ENCODE assay signal across 9 cellular contexts in the genomic region with DNA sequence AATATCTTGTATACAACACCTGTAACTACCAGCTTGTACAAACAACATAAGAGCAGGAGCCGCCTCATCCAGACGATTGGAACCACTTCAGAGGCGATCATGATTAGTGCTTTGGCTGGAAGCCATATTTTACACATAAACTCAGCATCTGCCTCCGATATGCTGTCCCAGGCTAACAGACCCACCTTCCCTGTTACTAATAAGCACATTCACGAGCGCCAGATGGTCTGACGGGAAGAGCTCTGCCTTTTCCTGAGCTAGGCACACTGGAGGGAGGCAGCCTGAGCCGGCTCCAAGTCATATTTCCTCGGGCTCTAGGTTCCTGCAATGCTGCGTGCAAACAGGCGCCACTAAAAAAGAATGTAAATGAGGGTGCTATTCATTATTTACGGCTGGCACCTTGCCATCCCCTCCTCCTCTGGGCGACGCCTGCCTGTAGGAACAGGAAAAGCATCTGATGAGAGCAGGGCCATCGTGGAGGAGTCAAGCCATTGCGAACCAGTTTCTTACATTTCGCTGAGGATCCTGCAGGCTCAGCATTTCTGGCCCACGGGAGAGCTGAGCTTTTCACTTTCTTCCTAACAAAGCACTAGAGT.
DNase-seq lines count a peak whose midpoint lies in the region; ATAC-seq, FAIRE-seq and TF ChIP-seq lines count a peak whose summit lies in the region.
"Had no signal": no experiment of that assay in that cellular context is flagged by ENCODE, and none has a peak within 500 bp of the region (broad histone marks: within the 10 kb centered on the region; RNA-seq: fewer than 3 reads in every experiment).

No MANE protein-coding gene starts in this region.

- H3K36me3 Mint-ChIP-seq in glutamatergic neuron (ENCODE audit: unreplicated experiment), result peaks cover 7% of the 10 kb centered on the region

- H3K27ac ChIP-seq in body of pancreas (no peak overlapping the region), left lung (no peak overlapping the region)

- intact Hi-C loops in body of pancreas (cut with DNase I), result no loop called here
- intact Hi-C loops in left lung (cut with DNase I), result no loop called here

- H3K27me3 ChIP-seq in body of pancreas (no peaks in the 10 kb centered on the region), left lung (no peaks in the 10 kb centered on the region)

- peaks cover 3% of the 10 kb centered on the region for H3K27me3 Mint-ChIP-seq in glutamatergic neuron (ENCODE audit: unreplicated experiment)

- TF ChIP-seq POLR2A in body of pancreas (IDR thresholded peaks at IDR 0.05) (no peak), GM12892 (IDR thresholded peaks at IDR 0.05; ENCODE audit: low read depth, low read length) (no peak)

- H3K9me3 ChIP-seq in body of pancreas (no peaks in the 10 kb centered on the region), left lung (no peaks in the 10 kb centered on the region)

- WGBS in body of pancreas, 2 donors, result 32 to 48% methylated on average over 18 of the region's 18 CpGs

- peaks cover 6% of the 10 kb centered on the region for H3K9me3 Mint-ChIP-seq in glutamatergic neuron (ENCODE audit: unreplicated experiment)

- no peak overlapping the region for H3K4me3 Mint-ChIP-seq in glutamatergic neuron (ENCODE audit: unreplicated experiment)

- H3K36me3 ChIP-seq in body of pancreas (replicated peaks in 1 of 2; ENCODE audit: insufficient read depth in 1 of 2, low read depth in 2 of 2), result no peaks in the 10 kb centered on the region
- H3K36me3 ChIP-seq in left lung, result no peaks in the 10 kb centered on the region

- peak; percentile 48 for ATAC-seq in body of pancreas
- ATAC-seq in left lung, result peak; percentile 37
- ATAC-seq in GM19467 (IDR thresholded peaks at IDR 0.05; ENCODE audit: unreplicated experiment), result no peak

- H3K4me1 ChIP-seq in body of pancreas (peaks cover 7% of the 10 kb centered on the region), left lung (no peaks in the 10 kb centered on the region)

- no peak overlapping the region for H3K4me3 ChIP-seq in body of pancreas
- no peak overlapping the region for H3K4me3 ChIP-seq in left lung

- DNase-seq in DMS153 (lab: John Stamatoyannopoulos, UW) (peak; percentile 91), NCI-H2081 (lab: John Stamatoyannopoulos, UW) (peak; percentile 98 to 99), body of pancreas (peak; percentile 21 to 51 (median 40)), left lung (no peak), GM12892 (ENCODE audit: insufficient read length) (no peak), glutamatergic neuron (no peak), glomerular visceral epithelial cell (ENCODE audit: extremely low spot score) (no peak)
- DNase-seq: kidney glomerular epithelial cell had no signal

- FAIRE-seq in GM12892 (lab: Jason Lieb, UNC), result no peak

- TF ChIP-seq CTCF in body of pancreas (IDR thresholded peaks at IDR 0.05) (peak in 3 of 7 experiments; percentile 9 to 35 (median 28)), left lung (IDR thresholded peaks at IDR 0.05) (peak in 1 of 2 donors; percentile 21), glutamatergic neuron (IDR thresholded peaks at IDR 0.05; ENCODE audit: partially characterized antibody, unreplicated experiment) (no peak)

- H3K4me1 Mint-ChIP-seq in glutamatergic neuron (ENCODE audit: low read depth, unreplicated experiment), result no peaks in the 10 kb centered on the region

- no peak overlapping the region for H3K27ac Mint-ChIP-seq in glutamatergic neuron (ENCODE audit: unreplicated experiment)

Comparison
In these comparisons a context has a peak if more than half of its experiments do, and no peak if none do; other contexts are left out.
1. DNase-seq: peak in DMS153 (single experiment), NCI-H2081 (2 of 2) and body of pancreas (4 of 4); none in left lung (0 of 2), GM12892 (single experiment), glutamatergic neuron (single experiment) and glomerular visceral epithelial cell (single experiment).